In genomic region chr15:84621358-84621979, GRCh38 we compare ENCODE assay signal across 28 cellular contexts.
"Had no signal": no experiment of that assay in that cellular context is flagged by ENCODE, and none has a peak within 500 bp of the region (broad histone marks: within the 10 kb centered on the region; RNA-seq: fewer than 3 reads in every experiment).

No MANE protein-coding gene starts in this region.

- H3K4me1 ChIP-seq: esophagus squamous epithelium, prostate gland, uterus had no signal

- H3K4me3 ChIP-seq: esophagus squamous epithelium, heart right ventricle, lung, prostate gland, uterus had no signal

- H3K27ac ChIP-seq: brain microvascular endothelial cell, epithelial cell of prostate, esophagus squamous epithelium, heart right ventricle, prostate gland, uterus, VCaP had no signal

- DNase-seq: activated CD4-positive, alpha-beta T cell treated with anti-CD3 and anti-CD28 coated beads for 4 hours; activated CD4-positive, alpha-beta T cell treated with anti-CD3 and anti-CD28 coated beads, Interleukin-2, amount 50 U/mL, for 4 hours; activated gamma-delta T cell; activated naive CD4-positive, alpha-beta T cell treated with anti-CD3 and anti-CD28 coated beads, Interleukin-2, amount 10 ng/mL, durations not matched to agents 7 days and 5 days; activated naive CD8-positive, alpha-beta T cell treated with anti-CD3 and anti-CD28 coated beads, Interleukin-2, amount 10 ng/mL, durations not matched to agents 7 days and 5 days; amniotic stem cell; brain microvascular endothelial cell; caudate nucleus; esophagus squamous epithelium; foreskin melanocyte; heart right ventricle; kidney glomerular epithelial cell; naive thymus-derived CD8-positive, alpha-beta T cell; retina; small intestine; stimulated activated CD4-positive, alpha-beta T cell treated with anti-CD3 and anti-CD28 coated beads, Interleukin-4, amount 100 ng/mL, for 24 hours; substantia nigra; T-helper 9 cell; uterus had no signal

- H3K27me3 Mint-ChIP-seq: activated naive CD4-positive, alpha-beta T cell treated with anti-CD3 and anti-CD28 coated beads, Interleukin-2, amount 10 ng/mL, durations not matched to agents 7 days and 5 days; activated naive CD8-positive, alpha-beta T cell treated with anti-CD3 and anti-CD28 coated beads, Interleukin-2, amount 10 ng/mL, durations not matched to agents 7 days and 5 days; dendritic cell treated with granulocyte-macrophage colony-stimulating factor and Interleukin-4, amounts not matched to agents 40 ng/mL and 50 ng/mL, for 4 days; naive thymus-derived CD8-positive, alpha-beta T cell; stimulated activated naive CD8-positive, alpha-beta T cell treated with anti-CD3 and anti-CD28 coated beads, Interleukin-15, Interleukin-2, amounts not matched to agents 100 ng/mL and 50 ng/mL, for 24 hours; type B pancreatic cell had no signal

- H3K4me1 Mint-ChIP-seq: activated naive CD8-positive, alpha-beta T cell treated with anti-CD3 and anti-CD28 coated beads, Interleukin-2, amount 10 ng/mL, durations not matched to agents 7 days and 5 days had no signal

- H3K9me3 ChIP-seq: prostate gland had no signal

- H3K27ac Mint-ChIP-seq: activated naive CD4-positive, alpha-beta T cell treated with anti-CD3 and anti-CD28 coated beads, Interleukin-2, amount 10 ng/mL, durations not matched to agents 7 days and 5 days; activated naive CD8-positive, alpha-beta T cell treated with anti-CD3 and anti-CD28 coated beads, Interleukin-2, amount 10 ng/mL, durations not matched to agents 7 days and 5 days; dendritic cell treated with granulocyte-macrophage colony-stimulating factor and Interleukin-4, amounts not matched to agents 40 ng/mL and 50 ng/mL, for 4 days; naive thymus-derived CD8-positive, alpha-beta T cell; stimulated activated effector memory CD8-positive, alpha-beta T cell treated with anti-CD3 and anti-CD28 coated beads, Interleukin-12 subunit alpha, Interleukin-12 subunit beta, amount 100 ng/mL, for 72 hours; stimulated activated naive CD8-positive, alpha-beta T cell treated with anti-CD3 and anti-CD28 coated beads, Interleukin-15, Interleukin-2, amounts not matched to agents 100 ng/mL and 50 ng/mL, for 24 hours; T-helper 1 cell treated with Interleukin-12 subunit alpha and Interleukin-12 subunit beta and Interleukin-4 antibody, amounts not matched to agents 30 μg/mL and 1 μg/mL, for 36 hours; type B pancreatic cell had no signal

- H3K27me3 ChIP-seq: brain microvascular endothelial cell, esophagus squamous epithelium, heart right ventricle, uterus had no signal

- H3K4me3 Mint-ChIP-seq: activated naive CD4-positive, alpha-beta T cell treated with anti-CD3 and anti-CD28 coated beads, Interleukin-2, amount 10 ng/mL, durations not matched to agents 7 days and 5 days; activated naive CD8-positive, alpha-beta T cell treated with anti-CD3 and anti-CD28 coated beads, Interleukin-2, amount 10 ng/mL, durations not matched to agents 7 days and 5 days; dendritic cell treated with granulocyte-macrophage colony-stimulating factor and Interleukin-4, amounts not matched to agents 40 ng/mL and 50 ng/mL, for 4 days; naive thymus-derived CD8-positive, alpha-beta T cell; stimulated activated effector memory CD8-positive, alpha-beta T cell treated with anti-CD3 and anti-CD28 coated beads, Interleukin-12 subunit alpha, Interleukin-12 subunit beta, amount 100 ng/mL, for 72 hours; stimulated activated naive CD8-positive, alpha-beta T cell treated with anti-CD3 and anti-CD28 coated beads, Interleukin-15, Interleukin-2, amounts not matched to agents 100 ng/mL and 50 ng/mL, for 24 hours; T-helper 1 cell treated with Interleukin-12 subunit alpha and Interleukin-12 subunit beta and Interleukin-4 antibody, amounts not matched to agents 30 μg/mL and 1 μg/mL, for 36 hours; type B pancreatic cell had no signal

- H3K36me3 ChIP-seq: uterus had no signal
